30 cellular contexts compared by ENCODE assay signal in the genomic region with DNA sequence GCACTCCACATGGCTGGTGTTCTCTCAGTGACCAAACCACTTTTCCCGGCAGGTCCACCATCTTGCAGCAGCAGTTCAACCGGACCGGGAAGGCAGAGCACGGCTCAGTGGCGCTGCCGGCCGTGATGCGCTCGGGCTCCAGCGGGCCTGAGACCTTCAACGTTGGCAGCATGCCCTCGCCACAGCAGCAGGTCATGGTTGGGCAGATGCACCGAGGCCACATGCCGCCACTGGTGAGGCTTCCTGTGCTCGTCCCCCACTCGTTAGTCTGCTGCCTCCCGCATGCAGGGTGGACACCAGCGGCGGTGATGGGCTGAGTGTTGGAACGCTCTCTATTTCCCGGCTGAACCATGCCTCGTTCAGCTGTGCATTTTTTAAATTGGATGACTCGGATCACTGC.
"Had no signal": no experiment of that assay in that cellular context is flagged by ENCODE, and none has a peak within 500 bp of the region (broad histone marks: within the 10 kb centered on the region; RNA-seq: fewer than 3 reads in every experiment).

No MANE protein-coding gene starts in this region.

- DNase-seq: activated CD4-positive, alpha-beta memory T cell treated with anti-CD3 and anti-CD28 coated beads, Interleukin-2, amount 10 ng/mL, durations not matched to agents 7 days and 5 days; activated CD4-positive, alpha-beta T cell treated with anti-CD3 and anti-CD28 coated beads for 1 hour; activated CD4-positive, alpha-beta T cell treated with anti-CD3 and anti-CD28 coated beads for 4 hours; activated CD4-positive, alpha-beta T cell treated with anti-CD3 and anti-CD28 coated beads, Interleukin-2, amount 10 ng/mL, durations not matched to agents 7 days and 5 days; activated CD4-positive, alpha-beta T cell treated with anti-CD3 and anti-CD28 coated beads, Interleukin-2, amount 50 U/mL, for 4 hours; activated CD4-positive, CD25-positive, alpha-beta regulatory T cell; activated effector memory CD4-positive, alpha-beta T cell treated with Interleukin-2 at 50 U/mL for 16 hours; activated gamma-delta T cell treated with Interleukin-2 at 50 U/mL for 16 hours; activated naive CD4-positive, alpha-beta T cell treated with anti-CD3 and anti-CD28 coated beads, Interleukin-2, amount 50 U/mL, for 16 hours; activated naive CD4-positive, alpha-beta T cell treated with Interleukin-2 at 50 U/mL for 16 hours; activated T-cell treated with anti-CD3 and anti-CD28 coated beads, Interleukin-2, amount 50 U/mL, for 4 hours; amniotic stem cell; anterior cingulate cortex; brain microvascular endothelial cell; dorsolateral prefrontal cortex; effector memory CD4-positive, alpha-beta T cell; endodermal cell; erythroblast; foreskin keratinocyte; gastrocnemius medialis; glutamatergic neuron; heart left ventricle; T-helper 2 cell had no signal

- H3K9me3 Mint-ChIP-seq: activated CD4-positive, alpha-beta memory T cell treated with anti-CD3 and anti-CD28 coated beads, Interleukin-2, amount 10 ng/mL, durations not matched to agents 7 days and 5 days; activated CD4-positive, alpha-beta T cell treated with anti-CD3 and anti-CD28 coated beads, Interleukin-2, amount 10 ng/mL, durations not matched to agents 7 days and 5 days; activated T-cell treated with anti-CD3 and anti-CD28 coated beads, Interleukin-2, amount 50 U/mL, for 4 hours; activated T-helper 17 cell treated with anti-CD3 and anti-CD28 coated beads, Interleukin-2, amount 50 U/mL, for 72 hours; central memory CD8-positive, alpha-beta T cell; dendritic cell treated with granulocyte-macrophage colony-stimulating factor and Interleukin-4, amounts not matched to agents 40 ng/mL and 50 ng/mL, for 4 days; endodermal cell had no signal

- H3K4me1 Mint-ChIP-seq: activated CD4-positive, alpha-beta memory T cell treated with anti-CD3 and anti-CD28 coated beads, Interleukin-2, amount 10 ng/mL, durations not matched to agents 7 days and 5 days; activated CD4-positive, alpha-beta T cell treated with anti-CD3 and anti-CD28 coated beads, Interleukin-2, amount 10 ng/mL, durations not matched to agents 7 days and 5 days; activated T-helper 17 cell treated with anti-CD3 and anti-CD28 coated beads, Interleukin-2, amount 50 U/mL, for 72 hours; central memory CD8-positive, alpha-beta T cell; endodermal cell had no signal

- H3K27ac Mint-ChIP-seq: activated CD4-positive, alpha-beta memory T cell treated with anti-CD3 and anti-CD28 coated beads, Interleukin-2, amount 10 ng/mL, durations not matched to agents 7 days and 5 days; activated CD4-positive, alpha-beta T cell treated with anti-CD3 and anti-CD28 coated beads, Interleukin-2, amount 10 ng/mL, durations not matched to agents 7 days and 5 days; activated naive CD8-positive, alpha-beta T cell; activated T-helper 17 cell treated with anti-CD3 and anti-CD28 coated beads, Interleukin-2, amount 50 U/mL, for 72 hours; dendritic cell treated with granulocyte-macrophage colony-stimulating factor and Interleukin-4, amounts not matched to agents 40 ng/mL and 50 ng/mL, for 4 days; endodermal cell had no signal

- H3K36me3 ChIP-seq: brain microvascular endothelial cell had no signal

- H3K9me3 ChIP-seq: esophagus muscularis mucosa, gastrocnemius medialis, heart left ventricle had no signal

- H3K27me3 ChIP-seq: brain microvascular endothelial cell, dorsolateral prefrontal cortex, esophagus muscularis mucosa, foreskin keratinocyte, gastrocnemius medialis, heart left ventricle had no signal

- H3K27ac ChIP-seq: brain microvascular endothelial cell, coronary artery, dorsolateral prefrontal cortex, esophagus muscularis mucosa, foreskin keratinocyte, gastrocnemius medialis, heart left ventricle had no signal

- H3K4me3 ChIP-seq: coronary artery, dorsolateral prefrontal cortex, esophagus muscularis mucosa, gastrocnemius medialis, heart left ventricle had no signal

- ATAC-seq: activated T-cell treated with anti-CD3 and anti-CD28 coated beads, Interleukin-2, amount 50 U/mL, for 4 hours; activated T-helper 17 cell treated with anti-CD3 and anti-CD28 coated beads, Interleukin-2, amount 50 U/mL, for 72 hours; foreskin keratinocyte; gastrocnemius medialis had no signal

- H3K36me3 Mint-ChIP-seq: activated naive CD8-positive, alpha-beta T cell had no signal

- H3K4me1 ChIP-seq: esophagus muscularis mucosa, foreskin keratinocyte, heart left ventricle had no signal

- H3K4me3 Mint-ChIP-seq: activated CD4-positive, alpha-beta memory T cell treated with anti-CD3 and anti-CD28 coated beads, Interleukin-2, amount 10 ng/mL, durations not matched to agents 7 days and 5 days; activated CD4-positive, alpha-beta T cell treated with anti-CD3 and anti-CD28 coated beads, Interleukin-2, amount 10 ng/mL, durations not matched to agents 7 days and 5 days; activated naive CD8-positive, alpha-beta T cell; activated T-cell treated with anti-CD3 and anti-CD28 coated beads, Interleukin-2, amount 50 U/mL, for 4 hours; activated T-helper 17 cell treated with anti-CD3 and anti-CD28 coated beads, Interleukin-2, amount 50 U/mL, for 72 hours; central memory CD8-positive, alpha-beta T cell; dendritic cell treated with granulocyte-macrophage colony-stimulating factor and Interleukin-4, amounts not matched to agents 40 ng/mL and 50 ng/mL, for 4 days; endodermal cell had no signal

- H3K27me3 Mint-ChIP-seq: activated CD4-positive, alpha-beta memory T cell treated with anti-CD3 and anti-CD28 coated beads, Interleukin-2, amount 10 ng/mL, durations not matched to agents 7 days and 5 days; activated CD4-positive, alpha-beta T cell treated with anti-CD3 and anti-CD28 coated beads, Interleukin-2, amount 10 ng/mL, durations not matched to agents 7 days and 5 days; activated naive CD8-positive, alpha-beta T cell; activated T-helper 17 cell treated with anti-CD3 and anti-CD28 coated beads, Interleukin-2, amount 50 U/mL, for 72 hours; dendritic cell treated with granulocyte-macrophage colony-stimulating factor and Interleukin-4, amounts not matched to agents 40 ng/mL and 50 ng/mL, for 4 days had no signal

- FAIRE-seq: astrocyte had no signal
